Comparison of ENCODE assay signal across 22 cellular contexts in genomic region chr21:29580886-29581285, GRCh38.
"Had no signal": no experiment of that assay in that cellular context is flagged by ENCODE, and none has a peak within 500 bp of the region (broad histone marks: within the 10 kb centered on the region; RNA-seq: fewer than 3 reads in every experiment).

No MANE protein-coding gene starts in this region.

- FAIRE-seq: HTR-8/SVneo had no signal

- H3K27ac Mint-ChIP-seq: T-cell had no signal

- ATAC-seq: Panc1, PC-3, T-cell had no signal

- H3K27ac ChIP-seq: HL-60, KMS-11, RWPE1 had no signal

- H3K9me3 Mint-ChIP-seq: T-cell had no signal

- H3K4me1 Mint-ChIP-seq: T-cell had no signal

- H3K27me3 Mint-ChIP-seq: T-cell had no signal

- DNase-seq: Kasumi-1, MM.1S, NCI-H1092 treated with DMSO at 0.1 percent for 48 hours, NCI-H1436, NCI-H187, NCI-H2029, NCI-H2081 treated with DMSO at 0.1 percent for 48 hours, NCI-H2171 treated with DMSO at 0.1 percent for 48 hours, NCI-H345, NCI-H446 treated with DMSO at 0.1 percent for 48 hours, NCI-H510A treated with DMSO at 0.1 percent for 48 hours, NCI-H526, PC-3, SHP77, SK-N-SH, SW 1271, T-cell had no signal

- H3K4me3 Mint-ChIP-seq: T-cell had no signal

- H3K9ac ChIP-seq: KMS-11, SK-N-SH had no signal

- H3K9me3 ChIP-seq: SK-N-SH had no signal
